17 cellular contexts compared by ENCODE assay signal in the genomic region with DNA sequence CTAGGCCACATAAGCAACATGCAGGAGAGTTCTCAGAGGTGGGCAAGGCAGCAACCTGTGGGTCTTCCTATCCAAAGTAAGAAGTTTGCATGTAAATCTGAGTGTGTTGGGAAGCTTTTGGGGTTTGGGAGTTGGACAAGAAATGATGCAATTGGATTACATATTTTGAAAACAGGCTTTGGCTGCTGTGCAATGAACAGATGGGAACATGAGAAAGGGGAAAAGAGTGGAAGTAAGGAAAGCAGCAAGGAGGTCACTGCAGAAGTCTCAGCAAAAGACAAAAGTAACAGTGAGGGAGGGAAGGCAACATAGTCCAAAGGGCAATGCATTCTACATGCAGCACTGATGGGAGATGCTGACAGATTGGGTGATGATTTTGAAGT.
"Had no signal": no experiment of that assay in that cellular context is flagged by ENCODE, and none has a peak within 500 bp of the region (broad histone marks: within the 10 kb centered on the region; RNA-seq: fewer than 3 reads in every experiment).

No MANE protein-coding gene starts in this region.

- ATAC-seq: activated naive CD4-positive, alpha-beta T cell treated with anti-CD3 and anti-CD28 coated beads, Interleukin-2, amount 50 U/mL, for 72 hours; left lobe of liver had no signal

- H3K4me3 ChIP-seq: cardiac muscle cell, transverse colon, uterus had no signal

- DNase-seq: activated CD4-positive, alpha-beta T cell treated with anti-CD3 and anti-CD28 coated beads, Interleukin-2, amount 50 U/mL, for 48 hours; activated gamma-delta T cell treated with Interleukin-2 at 50 U/mL for 16 hours; endodermal cell; foreskin fibroblast; hypothalamus; mammary epithelial cell; midbrain; nephron progenitor cell; occipital lobe; posterior cingulate gyrus; stimulated activated naive CD4-positive, alpha-beta T cell treated with Interleukin-2 at 50 U/mL for 16 hours; transverse colon; uterus; WERI-Rb-1 had no signal
